Comparison of ENCODE assay signal across 35 cellular contexts in the genomic region with DNA sequence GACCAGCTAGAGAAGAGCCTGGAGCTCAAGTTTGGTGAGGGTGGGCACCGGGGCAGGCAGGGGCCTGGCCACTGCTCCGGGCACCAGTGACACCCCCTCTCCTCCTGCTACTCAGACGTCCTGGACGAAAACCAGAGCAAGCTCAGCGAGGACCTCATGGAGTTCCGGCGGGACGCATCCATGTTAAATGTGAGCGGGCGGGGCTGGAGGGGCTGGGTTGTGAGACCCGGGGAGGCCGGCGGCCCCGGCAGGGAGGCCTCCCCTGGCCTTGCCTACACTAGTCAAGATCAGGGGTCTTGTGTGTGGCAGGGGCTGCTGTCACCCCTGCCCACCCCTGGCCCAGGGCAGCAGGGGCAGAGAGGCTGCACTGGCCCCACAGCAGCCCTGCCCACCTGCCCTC. TPM values are rescaled to one million over a fixed set of nuclear protein-coding genes. Genes with fewer than 3 reads are reported as not detected.
"Had no signal": no experiment of that assay in that cellular context is flagged by ENCODE, and none has a peak within 500 bp of the region (broad histone marks: within the 10 kb centered on the region; RNA-seq: fewer than 3 reads in every experiment).

No MANE protein-coding gene starts in this region.

- DNase-seq: Karpas-422, Kasumi-1, MG63, MM.1S, MV-4-11, NCI-H1048, NCI-H1092, NCI-H1092 treated with DMSO at 0.1 percent for 48 hours, NCI-H1105, NCI-H1105 treated with DMSO at 0.1 percent for 48 hours, NCI-H1417, NCI-H1417 treated with DMSO at 0.1 percent for 48 hours, NCI-H1436, NCI-H1436 treated with DMSO at 0.1 percent for 48 hours, NCI-H146, NCI-H1694, NCI-H1694 treated with DMSO at 0.1 percent for 48 hours, NCI-H187, NCI-H187 treated with DMSO at 0.1 percent for 48 hours, NCI-H1930, NCI-H2029, NCI-H2029 treated with DMSO at 0.1 percent for 48 hours, NCI-H2081, NCI-H2081 treated with DMSO at 0.1 percent for 48 hours, NCI-H2107, NCI-H2171, NCI-H2171 treated with DMSO at 0.1 percent for 48 hours, NCI-H2227 treated with DMSO at 0.1 percent for 48 hours, NCI-H226, NCI-H345, NCI-H446, NCI-H446 treated with DMSO at 0.1 percent for 48 hours, NCI-H510A had no signal

- H3K27me3 ChIP-seq: MG63 had no signal

- H3K9me3 ChIP-seq: MG63 had no signal

- H3K27ac ChIP-seq: KMS-11 had no signal

- H3K9ac ChIP-seq: KMS-11 had no signal

- H3K4me2 ChIP-seq: KMS-11 had no signal

RNA-seq across cellular contexts. Expression of a gene that starts 23.0 kb away (rescaled TPM):
- total RNA-seq: M059J had no signal
